ENCODE assay signal across 1 cellular context in the genomic region with DNA sequence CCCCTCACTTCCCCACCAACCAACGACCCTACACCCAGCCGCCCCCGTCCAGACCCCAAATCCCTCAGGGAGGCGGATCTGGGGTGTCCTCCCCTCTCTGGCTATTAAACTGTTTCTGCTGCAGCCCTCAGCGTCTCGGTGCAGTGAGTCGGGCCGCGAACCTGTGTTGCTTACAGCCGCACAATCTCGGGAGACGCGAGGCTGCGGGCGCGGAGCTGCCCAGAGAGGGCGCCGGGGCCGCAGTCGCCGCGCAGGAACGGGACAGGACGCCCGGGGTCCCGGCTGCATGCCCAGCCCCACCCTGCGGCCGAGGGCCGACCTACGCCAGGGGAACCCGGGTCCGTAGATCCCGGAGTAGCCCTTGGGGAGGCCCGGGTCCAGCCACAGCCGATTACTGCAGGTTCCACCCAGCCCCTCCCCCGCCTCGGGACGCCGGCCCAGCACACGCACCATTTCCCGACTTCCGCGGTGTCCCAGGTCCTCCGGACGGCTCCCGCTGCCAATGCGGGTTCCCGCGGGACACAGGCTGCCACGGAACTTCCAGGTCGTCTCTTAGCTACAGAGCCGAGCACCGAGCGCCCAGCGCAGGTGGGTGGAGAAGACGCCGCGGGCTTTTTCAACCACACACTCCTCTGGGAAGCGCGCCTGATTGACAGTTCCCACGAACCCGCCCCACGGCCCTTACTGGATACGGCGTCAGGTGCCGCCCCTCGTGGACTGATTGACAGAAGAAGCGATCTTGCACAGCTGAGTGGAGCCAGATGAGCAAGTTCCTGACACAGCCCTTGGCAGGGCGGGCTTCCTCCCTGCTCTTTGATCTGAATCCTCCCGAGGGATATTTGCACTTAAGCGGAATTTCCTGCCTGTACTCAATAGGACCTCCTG.
TF ChIP-seq lines count a peak whose summit lies in the region.

A gene (minus strand): TSS at position 654 of the 885 bp plus-strand sequence. CDS start 201 bp downstream, at position 453.

TF ChIP-seq in GM12878, 131 proteins besides CTCF, POLR2A, EP300 and RAD21 (continued from another document and continues in another):
- TF ChIP-seq, protein P1, sequence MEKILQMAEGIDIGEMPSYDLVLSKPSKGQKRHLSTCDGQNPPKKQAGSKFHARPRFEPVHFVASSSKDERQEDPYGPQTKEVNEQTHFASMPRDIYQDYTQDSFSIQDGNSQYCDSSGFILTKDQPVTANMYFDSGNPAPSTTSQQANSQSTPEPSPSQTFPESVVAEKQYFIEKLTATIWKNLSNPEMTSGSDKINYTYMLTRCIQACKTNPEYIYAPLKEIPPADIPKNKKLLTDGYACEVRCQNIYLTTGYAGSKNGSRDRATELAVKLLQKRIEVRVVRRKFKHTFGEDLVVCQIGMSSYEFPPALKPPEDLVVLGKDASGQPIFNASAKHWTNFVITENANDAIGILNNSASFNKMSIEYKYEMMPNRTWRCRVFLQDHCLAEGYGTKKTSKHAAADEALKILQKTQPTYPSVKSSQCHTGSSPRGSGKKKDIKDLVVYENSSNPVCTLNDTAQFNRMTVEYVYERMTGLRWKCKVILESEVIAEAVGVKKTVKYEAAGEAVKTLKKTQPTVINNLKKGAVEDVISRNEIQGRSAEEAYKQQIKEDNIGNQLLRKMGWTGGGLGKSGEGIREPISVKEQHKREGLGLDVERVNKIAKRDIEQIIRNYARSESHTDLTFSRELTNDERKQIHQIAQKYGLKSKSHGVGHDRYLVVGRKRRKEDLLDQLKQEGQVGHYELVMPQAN (conservative IDR thresholded peaks at IDR 0.05) = peak; percentile 89
- TF ChIP-seq CHD2 (IDR thresholded peaks at IDR 0.05; ENCODE audit: borderline replicate concordance, low read depth, low read length) (peak; percentile 62), NRF1 (conservative IDR thresholded peaks at IDR 0.05; ENCODE audit: low read depth, low read length) (no peak), BRCA1 (IDR thresholded peaks at IDR 0.05; ENCODE audit: low read depth, low read length) (no peak), BHLHE40 (IDR thresholded peaks at IDR 0.05; ENCODE audit: borderline replicate concordance in 1 of 2, low read depth in 2 of 2, low read length in 1 of 2) (peak in 1 of 2 experiments; percentile 63; a peak in 2 of 4 replicates), SREBF2 (IDR thresholded peaks at IDR 0.05; ENCODE audit: low read length) (no peak), SPI1 (IDR thresholded peaks at IDR 0.05; ENCODE audit: borderline replicate concordance, insufficient read depth, low read depth, low read length) (peak; percentile 39; the same call in 1 of the 2 replicates), SUPT20H (IDR thresholded peaks at IDR 0.05; ENCODE audit: borderline replicate concordance, control insufficient read depth, low read depth, low read length) (no peak), PML (IDR thresholded peaks at IDR 0.05; ENCODE audit: low read length) (0 out of 2 replicates have a peak, but pooled peaks have one; percentile 32), WRNIP1 (IDR thresholded peaks at IDR 0.05; ENCODE audit: borderline replicate concordance, low read depth, low read length) (no peak), MEF2B (IDR thresholded peaks at IDR 0.05; ENCODE audit: partially characterized antibody, poor library complexity, severe bottlenecking) (no peak), BCL11A (IDR thresholded peaks at IDR 0.05; ENCODE audit: low read depth, low read length) (no peak), KAT2A (conservative IDR thresholded peaks at IDR 0.05; ENCODE audit: control insufficient read depth, low read depth, low read length) (no peak), CEBPB (IDR thresholded peaks at IDR 0.05; ENCODE audit: borderline replicate concordance in 1 of 2, low read depth in 2 of 2, low read length in 2 of 2) (no peak), KDM1A (IDR thresholded peaks at IDR 0.05; ENCODE audit: borderline replicate concordance) (no peak), NBN (IDR thresholded peaks at IDR 0.05) (no peak), TBL1XR1 (IDR thresholded peaks at IDR 0.05; ENCODE audit: low read depth, low read length) (no peak), IKZF2 (IDR thresholded peaks at IDR 0.05) (peak; percentile 96 to 97), DPF2 (IDR thresholded peaks at IDR 0.05) (peak; percentile 93), MXI1 (IDR thresholded peaks at IDR 0.05; ENCODE audit: low read depth, low read length) (peak; percentile 52; the same call in 1 of the 2 replicates), CREM (IDR thresholded peaks at IDR 0.05; ENCODE audit: low read depth) (0 out of 2 replicates have a peak, but pooled peaks have one; percentile 42), HDAC2 (IDR thresholded peaks at IDR 0.05) (no peak), HDGF (IDR thresholded peaks at IDR 0.05) (no peak), POLR2AphosphoS2 (IDR thresholded peaks at IDR 0.05; ENCODE audit: low read depth, low read length) (no peak)
- TF ChIP-seq, protein P2, sequence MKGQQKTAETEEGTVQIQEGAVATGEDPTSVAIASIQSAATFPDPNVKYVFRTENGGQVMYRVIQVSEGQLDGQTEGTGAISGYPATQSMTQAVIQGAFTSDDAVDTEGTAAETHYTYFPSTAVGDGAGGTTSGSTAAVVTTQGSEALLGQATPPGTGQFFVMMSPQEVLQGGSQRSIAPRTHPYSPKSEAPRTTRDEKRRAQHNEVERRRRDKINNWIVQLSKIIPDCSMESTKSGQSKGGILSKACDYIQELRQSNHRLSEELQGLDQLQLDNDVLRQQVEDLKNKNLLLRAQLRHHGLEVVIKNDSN (IDR thresholded peaks at IDR 0.05; ENCODE audit: borderline replicate concordance, extremely low read length, insufficient read depth, low read depth, low read length) = peak; percentile 43
- TF ChIP-seq, protein P3, sequence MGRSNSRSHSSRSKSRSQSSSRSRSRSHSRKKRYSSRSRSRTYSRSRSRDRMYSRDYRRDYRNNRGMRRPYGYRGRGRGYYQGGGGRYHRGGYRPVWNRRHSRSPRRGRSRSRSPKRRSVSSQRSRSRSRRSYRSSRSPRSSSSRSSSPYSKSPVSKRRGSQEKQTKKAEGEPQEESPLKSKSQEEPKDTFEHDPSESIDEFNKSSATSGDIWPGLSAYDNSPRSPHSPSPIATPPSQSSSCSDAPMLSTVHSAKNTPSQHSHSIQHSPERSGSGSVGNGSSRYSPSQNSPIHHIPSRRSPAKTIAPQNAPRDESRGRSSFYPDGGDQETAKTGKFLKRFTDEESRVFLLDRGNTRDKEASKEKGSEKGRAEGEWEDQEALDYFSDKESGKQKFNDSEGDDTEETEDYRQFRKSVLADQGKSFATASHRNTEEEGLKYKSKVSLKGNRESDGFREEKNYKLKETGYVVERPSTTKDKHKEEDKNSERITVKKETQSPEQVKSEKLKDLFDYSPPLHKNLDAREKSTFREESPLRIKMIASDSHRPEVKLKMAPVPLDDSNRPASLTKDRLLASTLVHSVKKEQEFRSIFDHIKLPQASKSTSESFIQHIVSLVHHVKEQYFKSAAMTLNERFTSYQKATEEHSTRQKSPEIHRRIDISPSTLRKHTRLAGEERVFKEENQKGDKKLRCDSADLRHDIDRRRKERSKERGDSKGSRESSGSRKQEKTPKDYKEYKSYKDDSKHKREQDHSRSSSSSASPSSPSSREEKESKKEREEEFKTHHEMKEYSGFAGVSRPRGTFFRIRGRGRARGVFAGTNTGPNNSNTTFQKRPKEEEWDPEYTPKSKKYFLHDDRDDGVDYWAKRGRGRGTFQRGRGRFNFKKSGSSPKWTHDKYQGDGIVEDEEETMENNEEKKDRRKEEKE (IDR thresholded peaks at IDR 0.05) = no peak
- TF ChIP-seq, protein P4, sequence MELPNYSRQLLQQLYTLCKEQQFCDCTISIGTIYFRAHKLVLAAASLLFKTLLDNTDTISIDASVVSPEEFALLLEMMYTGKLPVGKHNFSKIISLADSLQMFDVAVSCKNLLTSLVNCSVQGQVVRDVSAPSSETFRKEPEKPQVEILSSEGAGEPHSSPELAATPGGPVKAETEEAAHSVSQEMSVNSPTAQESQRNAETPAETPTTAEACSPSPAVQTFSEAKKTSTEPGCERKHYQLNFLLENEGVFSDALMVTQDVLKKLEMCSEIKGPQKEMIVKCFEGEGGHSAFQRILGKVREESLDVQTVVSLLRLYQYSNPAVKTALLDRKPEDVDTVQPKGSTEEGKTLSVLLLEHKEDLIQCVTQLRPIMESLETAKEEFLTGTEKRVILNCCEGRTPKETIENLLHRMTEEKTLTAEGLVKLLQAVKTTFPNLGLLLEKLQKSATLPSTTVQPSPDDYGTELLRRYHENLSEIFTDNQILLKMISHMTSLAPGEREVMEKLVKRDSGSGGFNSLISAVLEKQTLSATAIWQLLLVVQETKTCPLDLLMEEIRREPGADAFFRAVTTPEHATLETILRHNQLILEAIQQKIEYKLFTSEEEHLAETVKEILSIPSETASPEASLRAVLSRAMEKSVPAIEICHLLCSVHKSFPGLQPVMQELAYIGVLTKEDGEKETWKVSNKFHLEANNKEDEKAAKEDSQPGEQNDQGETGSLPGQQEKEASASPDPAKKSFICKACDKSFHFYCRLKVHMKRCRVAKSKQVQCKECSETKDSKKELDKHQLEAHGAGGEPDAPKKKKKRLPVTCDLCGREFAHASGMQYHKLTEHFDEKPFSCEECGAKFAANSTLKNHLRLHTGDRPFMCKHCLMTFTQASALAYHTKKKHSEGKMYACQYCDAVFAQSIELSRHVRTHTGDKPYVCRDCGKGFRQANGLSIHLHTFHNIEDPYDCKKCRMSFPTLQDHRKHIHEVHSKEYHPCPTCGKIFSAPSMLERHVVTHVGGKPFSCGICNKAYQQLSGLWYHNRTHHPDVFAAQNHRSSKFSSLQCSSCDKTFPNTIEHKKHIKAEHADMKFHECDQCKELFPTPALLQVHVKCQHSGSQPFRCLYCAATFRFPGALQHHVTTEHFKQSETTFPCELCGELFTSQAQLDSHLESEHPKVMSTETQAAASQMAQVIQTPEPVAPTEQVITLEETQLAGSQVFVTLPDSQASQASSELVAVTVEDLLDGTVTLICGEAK (IDR thresholded peaks at IDR 0.05; ENCODE audit: borderline replicate concordance) = no peak
- TF ChIP-seq, protein P5, sequence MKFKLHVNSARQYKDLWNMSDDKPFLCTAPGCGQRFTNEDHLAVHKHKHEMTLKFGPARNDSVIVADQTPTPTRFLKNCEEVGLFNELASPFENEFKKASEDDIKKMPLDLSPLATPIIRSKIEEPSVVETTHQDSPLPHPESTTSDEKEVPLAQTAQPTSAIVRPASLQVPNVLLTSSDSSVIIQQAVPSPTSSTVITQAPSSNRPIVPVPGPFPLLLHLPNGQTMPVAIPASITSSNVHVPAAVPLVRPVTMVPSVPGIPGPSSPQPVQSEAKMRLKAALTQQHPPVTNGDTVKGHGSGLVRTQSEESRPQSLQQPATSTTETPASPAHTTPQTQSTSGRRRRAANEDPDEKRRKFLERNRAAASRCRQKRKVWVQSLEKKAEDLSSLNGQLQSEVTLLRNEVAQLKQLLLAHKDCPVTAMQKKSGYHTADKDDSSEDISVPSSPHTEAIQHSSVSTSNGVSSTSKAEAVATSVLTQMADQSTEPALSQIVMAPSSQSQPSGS (IDR thresholded peaks at IDR 0.05; ENCODE audit: low read length) = no peak
- TF ChIP-seq, protein P6, sequence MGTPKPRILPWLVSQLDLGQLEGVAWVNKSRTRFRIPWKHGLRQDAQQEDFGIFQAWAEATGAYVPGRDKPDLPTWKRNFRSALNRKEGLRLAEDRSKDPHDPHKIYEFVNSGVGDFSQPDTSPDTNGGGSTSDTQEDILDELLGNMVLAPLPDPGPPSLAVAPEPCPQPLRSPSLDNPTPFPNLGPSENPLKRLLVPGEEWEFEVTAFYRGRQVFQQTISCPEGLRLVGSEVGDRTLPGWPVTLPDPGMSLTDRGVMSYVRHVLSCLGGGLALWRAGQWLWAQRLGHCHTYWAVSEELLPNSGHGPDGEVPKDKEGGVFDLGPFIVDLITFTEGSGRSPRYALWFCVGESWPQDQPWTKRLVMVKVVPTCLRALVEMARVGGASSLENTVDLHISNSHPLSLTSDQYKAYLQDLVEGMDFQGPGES (IDR thresholded peaks at IDR 0.05) = no peak
- TF ChIP-seq, protein P7, sequence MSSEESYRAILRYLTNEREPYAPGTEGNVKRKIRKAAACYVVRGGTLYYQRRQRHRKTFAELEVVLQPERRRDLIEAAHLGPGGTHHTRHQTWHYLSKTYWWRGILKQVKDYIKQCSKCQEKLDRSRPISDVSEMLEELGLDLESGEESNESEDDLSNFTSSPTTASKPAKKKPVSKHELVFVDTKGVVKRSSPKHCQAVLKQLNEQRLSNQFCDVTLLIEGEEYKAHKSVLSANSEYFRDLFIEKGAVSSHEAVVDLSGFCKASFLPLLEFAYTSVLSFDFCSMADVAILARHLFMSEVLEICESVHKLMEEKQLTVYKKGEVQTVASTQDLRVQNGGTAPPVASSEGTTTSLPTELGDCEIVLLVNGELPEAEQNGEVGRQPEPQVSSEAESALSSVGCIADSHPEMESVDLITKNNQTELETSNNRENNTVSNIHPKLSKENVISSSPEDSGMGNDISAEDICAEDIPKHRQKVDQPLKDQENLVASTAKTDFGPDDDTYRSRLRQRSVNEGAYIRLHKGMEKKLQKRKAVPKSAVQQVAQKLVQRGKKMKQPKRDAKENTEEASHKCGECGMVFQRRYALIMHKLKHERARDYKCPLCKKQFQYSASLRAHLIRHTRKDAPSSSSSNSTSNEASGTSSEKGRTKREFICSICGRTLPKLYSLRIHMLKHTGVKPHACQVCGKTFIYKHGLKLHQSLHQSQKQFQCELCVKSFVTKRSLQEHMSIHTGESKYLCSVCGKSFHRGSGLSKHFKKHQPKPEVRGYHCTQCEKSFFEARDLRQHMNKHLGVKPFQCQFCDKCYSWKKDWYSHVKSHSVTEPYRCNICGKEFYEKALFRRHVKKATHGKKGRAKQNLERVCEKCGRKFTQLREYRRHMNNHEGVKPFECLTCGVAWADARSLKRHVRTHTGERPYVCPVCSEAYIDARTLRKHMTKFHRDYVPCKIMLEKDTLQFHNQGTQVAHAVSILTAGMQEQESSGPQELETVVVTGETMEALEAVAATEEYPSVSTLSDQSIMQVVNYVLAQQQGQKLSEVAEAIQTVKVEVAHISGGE (CRISPR knock-in tag; IDR thresholded peaks at IDR 0.05) = no peak
- TF ChIP-seq, protein P8, sequence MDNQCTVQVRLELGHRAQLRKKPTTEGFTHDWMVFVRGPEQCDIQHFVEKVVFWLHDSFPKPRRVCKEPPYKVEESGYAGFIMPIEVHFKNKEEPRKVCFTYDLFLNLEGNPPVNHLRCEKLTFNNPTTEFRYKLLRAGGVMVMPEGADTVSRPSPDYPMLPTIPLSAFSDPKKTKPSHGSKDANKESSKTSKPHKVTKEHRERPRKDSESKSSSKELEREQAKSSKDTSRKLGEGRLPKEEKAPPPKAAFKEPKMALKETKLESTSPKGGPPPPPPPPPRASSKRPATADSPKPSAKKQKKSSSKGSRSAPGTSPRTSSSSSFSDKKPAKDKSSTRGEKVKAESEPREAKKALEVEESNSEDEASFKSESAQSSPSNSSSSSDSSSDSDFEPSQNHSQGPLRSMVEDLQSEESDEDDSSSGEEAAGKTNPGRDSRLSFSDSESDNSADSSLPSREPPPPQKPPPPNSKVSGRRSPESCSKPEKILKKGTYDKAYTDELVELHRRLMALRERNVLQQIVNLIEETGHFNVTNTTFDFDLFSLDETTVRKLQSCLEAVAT (IDR thresholded peaks at IDR 0.05) = peak; percentile 45; the same call in 1 of the 2 replicates
- TF ChIP-seq, protein P9, sequence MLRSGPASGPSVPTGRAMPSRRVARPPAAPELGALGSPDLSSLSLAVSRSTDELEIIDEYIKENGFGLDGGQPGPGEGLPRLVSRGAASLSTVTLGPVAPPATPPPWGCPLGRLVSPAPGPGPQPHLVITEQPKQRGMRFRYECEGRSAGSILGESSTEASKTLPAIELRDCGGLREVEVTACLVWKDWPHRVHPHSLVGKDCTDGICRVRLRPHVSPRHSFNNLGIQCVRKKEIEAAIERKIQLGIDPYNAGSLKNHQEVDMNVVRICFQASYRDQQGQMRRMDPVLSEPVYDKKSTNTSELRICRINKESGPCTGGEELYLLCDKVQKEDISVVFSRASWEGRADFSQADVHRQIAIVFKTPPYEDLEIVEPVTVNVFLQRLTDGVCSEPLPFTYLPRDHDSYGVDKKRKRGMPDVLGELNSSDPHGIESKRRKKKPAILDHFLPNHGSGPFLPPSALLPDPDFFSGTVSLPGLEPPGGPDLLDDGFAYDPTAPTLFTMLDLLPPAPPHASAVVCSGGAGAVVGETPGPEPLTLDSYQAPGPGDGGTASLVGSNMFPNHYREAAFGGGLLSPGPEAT (IDR thresholded peaks at IDR 0.05; ENCODE audit: low read depth) = peak; percentile 75
